ENCODE assay signal across 13 cellular contexts in genomic region chr15:69648215-69648614, GRCh38.
DNase-seq lines count a peak whose midpoint lies in the region; ATAC-seq and TF ChIP-seq lines count a peak whose summit lies in the region.
"Had no signal": no experiment of that assay in that cellular context is flagged by ENCODE, and none has a peak within 500 bp of the region (broad histone marks: within the 10 kb centered on the region; RNA-seq: fewer than 3 reads in every experiment).

No MANE protein-coding gene starts in this region.

- peak; percentile 3 to 14 for DNase-seq in cardiac muscle cell (ENCODE audit: low read depth in 1 of 2, low spot score in 1 of 2)
- no peak for DNase-seq in Right ventricle myocardium inferior (ENCODE audit: missing footprints)
- DNase-seq in NCI-H524 treated with DMSO at 0.1 percent for 48 hours (lab: John Stamatoyannopoulos, UW): peak; percentile 87
- DNase-seq in fibroblast of villous mesenchyme (ENCODE audit: low read depth): peak; percentile 3
- DNase-seq in type B pancreatic cell (ENCODE audit: extremely low spot score, unreplicated experiment): peak; percentile 51
- DNase-seq in GM10266 (ENCODE audit: extremely low spot score): no peak
- DNase-seq: activated CD4-positive, alpha-beta T cell treated with anti-CD3 and anti-CD28 coated beads, Interleukin-2, amount 10 ng/mL, durations not matched to agents 24 days and 14 days; effector CD4-positive, alpha-beta T cell; SHP77 had no signal

- H3K27ac ChIP-seq in cardiac muscle cell: no peak overlapping the region
- H3K27ac ChIP-seq: suprapubic skin had no signal

- peak overlapping the region; percentile 51 for H3K4me3 Mint-ChIP-seq in type B pancreatic cell
- H3K4me3 Mint-ChIP-seq: activated CD4-positive, alpha-beta T cell treated with anti-CD3 and anti-CD28 coated beads, Interleukin-2, amount 10 ng/mL, durations not matched to agents 24 days and 14 days; activated naive CD8-positive, alpha-beta T cell had no signal

- H3K9me3 Mint-ChIP-seq in type B pancreatic cell: no peaks in the 10 kb centered on the region

- intact Hi-C loops in Right ventricle myocardium inferior (cut with DNase I): no loop called here

- no peaks in the 10 kb centered on the region for H3K4me1 ChIP-seq in cardiac muscle cell (ENCODE audit: low read depth)

- no peaks in the 10 kb centered on the region for H3K9me3 ChIP-seq in cardiac muscle cell (ENCODE audit: low read depth)
- H3K9me3 ChIP-seq: suprapubic skin had no signal

- peaks cover 46% of the 10 kb centered on the region for H3K27me3 Mint-ChIP-seq in type B pancreatic cell
- H3K27me3 Mint-ChIP-seq: activated naive CD8-positive, alpha-beta T cell had no signal

- H3K4me3 ChIP-seq in cardiac muscle cell: no peak overlapping the region
- H3K4me3 ChIP-seq in fibroblast of villous mesenchyme (ENCODE audit: low read depth, low read length): no peak overlapping the region
- H3K4me3 ChIP-seq: suprapubic skin had no signal

- H3K4me1 Mint-ChIP-seq in type B pancreatic cell (ENCODE audit: unreplicated experiment): peaks cover 29% of the 10 kb centered on the region

- ATAC-seq in Right ventricle myocardium inferior (no peak), HG03432 (IDR thresholded peaks at IDR 0.05; ENCODE audit: unreplicated experiment) (no peak), GM18907 (IDR thresholded peaks at IDR 0.05; ENCODE audit: unreplicated experiment) (no peak)

- peaks cover 3% of the 10 kb centered on the region for H3K36me3 Mint-ChIP-seq in type B pancreatic cell
- H3K36me3 Mint-ChIP-seq: activated naive CD8-positive, alpha-beta T cell had no signal

- H3K27me3 ChIP-seq in cardiac muscle cell: peaks cover 32% of the 10 kb centered on the region

- no peak for TF ChIP-seq CTCF in cardiac muscle cell (IDR thresholded peaks at IDR 0.05; ENCODE audit: low read depth, low read length)
- no peak for TF ChIP-seq CTCF in fibroblast of villous mesenchyme (IDR thresholded peaks at IDR 0.05; ENCODE audit: insufficient read depth, low read depth, low read length)
- no peak for TF ChIP-seq CTCF in type B pancreatic cell (conservative IDR thresholded peaks at IDR 0.05)
- TF ChIP-seq CTCF in GM10266 (IDR thresholded peaks at IDR 0.05; ENCODE audit: control insufficient read depth, insufficient read depth, low read depth, missing control alignments): no peak

- no peaks in the 10 kb centered on the region for H3K36me3 ChIP-seq in cardiac muscle cell
- H3K36me3 ChIP-seq: suprapubic skin had no signal

- H3K27ac Mint-ChIP-seq in type B pancreatic cell: peak overlapping the region; percentile 58
- H3K27ac Mint-ChIP-seq: activated CD4-positive, alpha-beta T cell treated with anti-CD3 and anti-CD28 coated beads, Interleukin-2, amount 10 ng/mL, durations not matched to agents 24 days and 14 days; activated naive CD8-positive, alpha-beta T cell had no signal

Comparison
In these comparisons a context has a peak if more than half of its experiments do, and no peak if none do; other contexts are left out.
1. DNase-seq: peak in cardiac muscle cell (2 of 2), NCI-H524 treated with DMSO at 0.1 percent for 48 hours (single experiment), fibroblast of villous mesenchyme (single experiment) and type B pancreatic cell (single experiment); none in Right ventricle myocardium inferior (single experiment) and GM10266 (single experiment).